8 cellular contexts compared by ENCODE assay signal in genomic region chr17:64837018-64837761, GRCh38.
DNase-seq lines count a peak whose midpoint lies in the region; ATAC-seq and TF ChIP-seq lines count a peak whose summit lies in the region.
"Not testable (repeated sequence)": the region's sequence is repeated elsewhere in the genome, so short reads cannot be mapped to it uniquely, and the experiment has no call there.

No MANE protein-coding gene starts in this region.

- TF ChIP-seq POLR2A in GM19193 (IDR thresholded peaks at IDR 0.05; ENCODE audit: extremely low read depth, insufficient read depth, insufficient read length): peak; percentile 53

- not testable (repeated sequence) for H3K27me3 Mint-ChIP-seq in activated CD4-positive, alpha-beta T cell treated with anti-CD3 and anti-CD28 coated beads, Interleukin-2, amount 10 ng/mL, durations not matched to agents 7 days and 5 days

- H3K9me3 Mint-ChIP-seq in activated CD4-positive, alpha-beta T cell treated with anti-CD3 and anti-CD28 coated beads, Interleukin-2, amount 10 ng/mL, durations not matched to agents 7 days and 5 days: not testable (repeated sequence)

- CTCF ChIA-PET in activated CD4-positive, alpha-beta T cell treated with anti-CD3 and anti-CD28 coated beads, Interleukin-2, amount 10 ng/mL, durations not matched to agents 7 days and 5 days (lab: Charles Lee): interaction anchor here (0.7 kb wide), 1 partner anchor 359 kb away, joined by 5 read pairs; no protein-coding TSS in a partner anchor

- DNase-seq in Ammon's horn (ENCODE audit: low spot score) (peak; percentile 90), NCI-H524 (lab: John Stamatoyannopoulos, UW) (peak; percentile 61 to 81), dedifferentiated amniotic fluid mesenchymal stem cell (ENCODE audit: extremely low spot score) (peak; percentile 60), left lobe of liver (ENCODE audit: low spot score) (peak; percentile 90)
- DNase-seq in activated CD4-positive, alpha-beta T cell treated with anti-CD3 and anti-CD28 coated beads, Interleukin-2, amount 10 ng/mL, durations not matched to agents 7 days and 5 days: peak; percentile 89
- peak; percentile 57 to 78 (median 67) for DNase-seq in stimulated activated CD4-positive, alpha-beta T cell treated with anti-CD3 and anti-CD28 coated beads, Interleukin-1b, Interleukin-23, amount 100 ng/mL, for 24 hours (ENCODE audit: low read depth in 4 of 4, low spot score in 1 of 4)

- H3K4me1 Mint-ChIP-seq in activated CD4-positive, alpha-beta T cell treated with anti-CD3 and anti-CD28 coated beads, Interleukin-2, amount 10 ng/mL, durations not matched to agents 7 days and 5 days: peaks cover 16% of the 10 kb centered on the region

- H3K27ac Mint-ChIP-seq in activated CD4-positive, alpha-beta T cell treated with anti-CD3 and anti-CD28 coated beads, Interleukin-2, amount 10 ng/mL, durations not matched to agents 7 days and 5 days: peak overlapping the region; percentile 97

- POLR2A ChIA-PET in activated CD4-positive, alpha-beta T cell treated with anti-CD3 and anti-CD28 coated beads, Interleukin-2, amount 10 ng/mL, durations not matched to agents 7 days and 5 days (lab: Charles Lee): not testable (repeated sequence)

- H3K4me3 Mint-ChIP-seq in activated CD4-positive, alpha-beta T cell treated with anti-CD3 and anti-CD28 coated beads, Interleukin-2, amount 10 ng/mL, durations not matched to agents 7 days and 5 days: peak overlapping the region; percentile 96

- ATAC-seq in HG03280 (IDR thresholded peaks at IDR 0.05; ENCODE audit: unreplicated experiment) (peak; percentile 96), left lobe of liver (peak; percentile 94)

- H3K36me3 Mint-ChIP-seq in activated CD4-positive, alpha-beta T cell treated with anti-CD3 and anti-CD28 coated beads, Interleukin-2, amount 10 ng/mL, durations not matched to agents 7 days and 5 days (ENCODE audit: low read depth): not testable (repeated sequence)

Comparison
In these comparisons a context has a peak if more than half of its experiments do, and no peak if none do; other contexts are left out.
1. Peak in every context shown above with its lines: DNase-seq and ATAC-seq.